In the genomic region with DNA sequence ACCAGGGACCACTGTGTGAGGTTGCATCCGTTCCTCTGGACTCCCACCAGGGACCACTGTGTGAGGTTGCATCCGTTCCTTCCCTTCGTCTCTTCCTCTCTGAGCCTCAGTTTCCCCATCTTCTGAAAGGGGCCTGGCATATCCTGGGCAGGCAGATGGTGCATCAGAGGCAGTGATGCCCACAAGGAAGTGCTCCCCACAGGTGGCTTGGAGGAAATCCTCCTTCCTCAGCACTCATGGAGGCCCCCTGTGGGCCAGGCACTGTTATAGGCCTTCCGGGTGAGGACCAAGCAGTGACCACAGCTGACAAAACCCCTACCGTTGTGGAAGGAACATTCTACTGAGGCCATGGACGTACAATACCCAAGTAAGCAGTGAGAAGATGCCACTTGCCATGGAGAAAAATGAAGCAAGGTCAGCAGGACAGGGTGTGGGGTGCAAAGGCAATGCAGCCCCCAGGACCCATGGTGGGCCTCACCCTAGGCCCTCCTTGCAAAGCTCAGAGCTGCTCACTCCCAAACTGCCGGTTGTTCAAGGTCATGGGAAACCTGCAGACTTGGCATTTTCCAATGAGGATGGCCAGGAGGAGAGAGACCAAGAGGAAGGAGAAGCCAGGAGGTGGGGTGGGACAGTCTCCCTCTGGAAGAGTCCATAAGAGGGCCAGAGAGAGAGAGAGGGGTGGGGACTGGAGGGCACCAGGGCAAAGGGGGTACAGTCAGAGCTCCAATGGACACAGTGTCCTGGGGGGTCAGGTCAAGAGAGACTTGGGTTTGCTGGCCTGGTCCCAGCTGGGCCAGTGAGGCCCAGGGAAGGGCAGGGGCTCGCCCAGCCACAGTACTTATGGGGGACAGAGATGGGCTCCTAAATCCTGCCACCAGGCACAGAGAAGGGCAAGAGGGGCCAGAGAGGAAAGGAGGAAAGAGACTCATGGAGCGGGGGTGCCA, we compare ENCODE assay signal across 8 cellular contexts.
DNase-seq lines count a peak whose midpoint lies in the region; ATAC-seq and TF ChIP-seq lines count a peak whose summit lies in the region.

No MANE protein-coding gene starts in this region.

- H3K36me3 ChIP-seq in adipocyte (ENCODE audit: control insufficient read depth, insufficient read depth, low read length, severe bottlenecking), result no peaks in the 10 kb centered on the region

- DNase-seq in AG10803 (ENCODE audit: low read depth) (peak; percentile 44), HFF-Myc (ENCODE audit: extremely low read depth, low read depth) (no peak), adipocyte (ENCODE audit: low read depth) (no peak), iPS-NIHi11 (ENCODE audit: low spot score) (peak; percentile 57), SKM-1 (lab: John Stamatoyannopoulos, UW; ENCODE audit: unreplicated experiment) (no peak), globus pallidus (ENCODE audit: low spot score) (no peak)

- no peak overlapping the region for H3K27ac Mint-ChIP-seq in stimulated activated memory B cell treated with anti-CD40 and anti-IgM and Interleukin-4, amounts not matched to agents 10 μg/mL and 1 μg/mL and 100 μg/mL, for 72 hours

- peaks cover 57% of the 10 kb centered on the region for H3K27me3 Mint-ChIP-seq in stimulated activated memory B cell treated with anti-CD40 and anti-IgM and Interleukin-4, amounts not matched to agents 10 μg/mL and 1 μg/mL and 100 μg/mL, for 72 hours

- H3K27me3 ChIP-seq in adipocyte (replicated peaks; ENCODE audit: control insufficient read depth, insufficient read depth, low read length), result no peaks in the 10 kb centered on the region

- peaks cover 7% of the 10 kb centered on the region for H3K9me3 Mint-ChIP-seq in stimulated activated memory B cell treated with anti-CD40 and anti-IgM and Interleukin-4, amounts not matched to agents 10 μg/mL and 1 μg/mL and 100 μg/mL, for 72 hours

- peaks cover 31% of the 10 kb centered on the region for H3K4me1 ChIP-seq in adipocyte (ENCODE audit: control insufficient read depth, insufficient read depth, low read length)

- peaks cover 26% of the 10 kb centered on the region for H3K4me1 Mint-ChIP-seq in stimulated activated memory B cell treated with anti-CD40 and anti-IgM and Interleukin-4, amounts not matched to agents 10 μg/mL and 1 μg/mL and 100 μg/mL, for 72 hours

- H3K4me3 ChIP-seq in AG10803 (ENCODE audit: low read length), result no peak overlapping the region
- no peak overlapping the region for H3K4me3 ChIP-seq in HFF-Myc (replicated peaks; ENCODE audit: low read depth, low read length)
- H3K4me3 ChIP-seq in adipocyte (ENCODE audit: low read length), result no peak overlapping the region

- peak overlapping the region; percentile 18 for H3K9ac ChIP-seq in adipocyte (ENCODE audit: low read length)

- H3K4me3 Mint-ChIP-seq in stimulated activated memory B cell treated with anti-CD40 and anti-IgM and Interleukin-4, amounts not matched to agents 10 μg/mL and 1 μg/mL and 100 μg/mL, for 72 hours, result peak overlapping the region; percentile 37

- H3K9me3 ChIP-seq in adipocyte (ENCODE audit: control insufficient read depth, low read length), result no peaks in the 10 kb centered on the region

- ATAC-seq in stimulated activated memory B cell treated with anti-CD40 and anti-IgM and Interleukin-4, amounts not matched to agents 10 μg/mL and 1 μg/mL and 100 μg/mL, for 72 hours, result no peak
- ATAC-seq in HG03520 (IDR thresholded peaks at IDR 0.05; ENCODE audit: unreplicated experiment), result no peak

- peak; percentile 47 for TF ChIP-seq CTCF in AG10803 (conservative IDR thresholded peaks at IDR 0.05; ENCODE audit: low read length)
- TF ChIP-seq CTCF in HFF-Myc (IDR thresholded peaks at IDR 0.05; ENCODE audit: low read depth, low read length, missing control alignments), result peak; percentile 57

- peaks cover 6% of the 10 kb centered on the region for H3K36me3 Mint-ChIP-seq in stimulated activated memory B cell treated with anti-CD40 and anti-IgM and Interleukin-4, amounts not matched to agents 10 μg/mL and 1 μg/mL and 100 μg/mL, for 72 hours

Comparison
In these comparisons a context has a peak if more than half of its experiments do, and no peak if none do; other contexts are left out.
1. DNase-seq: peak in AG10803 (single experiment) and iPS-NIHi11 (single experiment); none in HFF-Myc (single experiment), adipocyte (single experiment), SKM-1 (single experiment) and globus pallidus (single experiment).